In the genomic region with DNA sequence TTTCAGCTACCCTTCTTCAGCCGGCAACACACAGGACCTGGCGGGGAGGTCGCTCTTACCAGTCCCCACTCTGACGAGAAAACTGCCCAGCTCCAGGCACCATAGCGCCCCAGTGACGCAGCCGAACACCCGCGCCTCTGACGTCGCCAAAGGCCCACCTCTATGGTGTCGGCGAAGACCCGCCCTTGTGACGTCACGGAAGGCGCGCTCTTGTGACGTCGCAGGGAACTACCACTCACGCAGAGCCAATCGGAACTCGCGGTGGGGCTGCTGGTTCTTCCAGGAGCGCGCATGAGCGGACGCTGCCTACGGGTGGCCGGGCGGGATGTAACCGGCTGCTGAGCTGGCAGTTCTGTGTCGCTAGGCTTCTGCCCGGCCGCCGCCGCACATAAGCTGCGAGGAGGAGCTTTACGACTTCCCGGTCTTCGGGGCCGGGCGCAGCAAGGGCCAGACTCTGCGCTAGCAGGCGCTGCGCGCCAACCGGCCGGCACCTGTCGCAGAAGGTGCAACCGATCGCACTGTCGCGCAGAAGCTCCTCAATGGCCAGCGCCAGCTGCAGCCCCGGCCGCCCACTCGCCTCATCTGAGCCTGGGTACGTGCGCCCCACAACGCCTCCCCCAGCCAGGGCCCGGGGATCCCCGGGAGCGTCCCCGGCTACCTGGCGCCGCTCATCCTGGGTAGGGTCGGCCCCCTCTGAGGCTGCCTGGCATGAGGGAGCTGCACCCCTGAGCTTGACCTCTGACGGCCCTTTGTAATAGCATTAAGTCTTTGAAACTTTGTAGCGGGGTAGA, we compare ENCODE assay signal across 8 cellular contexts.
DNase-seq lines count a peak whose midpoint lies in the region; TF ChIP-seq lines count a peak whose summit lies in the region.
"Not testable (repeated sequence)": the region's sequence is repeated elsewhere in the genome, so short reads cannot be mapped to it uniquely, and the experiment has no call there.

No MANE protein-coding gene starts in this region.

- H3K36me3 Mint-ChIP-seq in HFFc6 (ENCODE audit: low read depth); activated naive CD4-positive, alpha-beta T cell treated with anti-CD3 and anti-CD28 coated beads, Interleukin-2, amount 10 ng/mL, durations not matched to agents 7 days and 5 days: not testable (repeated sequence)

- peak overlapping the region; percentile 97 for H3K4me3 Mint-ChIP-seq in HFFc6
- H3K4me3 Mint-ChIP-seq in activated naive CD4-positive, alpha-beta T cell treated with anti-CD3 and anti-CD28 coated beads, Interleukin-2, amount 10 ng/mL, durations not matched to agents 7 days and 5 days, result peak overlapping the region; percentile 85

- H3K27me3 ChIP-seq in suprapubic skin, result not testable (repeated sequence)

- H3K36me3 ChIP-seq in suprapubic skin, result not testable (repeated sequence)

- peak overlapping the region; percentile 100 for H3K27ac Mint-ChIP-seq in HFFc6
- peak overlapping the region; percentile 97 for H3K27ac Mint-ChIP-seq in activated naive CD4-positive, alpha-beta T cell treated with anti-CD3 and anti-CD28 coated beads, Interleukin-2, amount 10 ng/mL, durations not matched to agents 7 days and 5 days

- H3K4me3 ChIP-seq in suprapubic skin, result peak overlapping the region; percentile 76

- not testable (repeated sequence) for H3K4me1 ChIP-seq in suprapubic skin

- not testable (repeated sequence) for H3K27me3 Mint-ChIP-seq in HFFc6 (ENCODE audit: insufficient read depth); activated naive CD4-positive, alpha-beta T cell treated with anti-CD3 and anti-CD28 coated beads, Interleukin-2, amount 10 ng/mL, durations not matched to agents 7 days and 5 days

- H3K27ac ChIP-seq in suprapubic skin, result peak overlapping the region; percentile 88

- H3K9me3 ChIP-seq in suprapubic skin, result not testable (repeated sequence)

- in situ Hi-C loops in SK-MEL-5 (cut with HindIII; ENCODE audit: low pct_unique_long_range_greater_than_20kb, low sequenced_read_pairs), result not testable (repeated sequence)

- DNase-seq in GM04503 (ENCODE audit: low read depth) (peak; percentile 90), HFFc6 (peak; percentile 99), NAMALWA (ENCODE audit: low spot score) (peak; percentile 99), SK-MEL-5 (ENCODE audit: low read depth, low spot score) (peak; percentile 98), globus pallidus (ENCODE audit: low spot score) (peak; percentile 98), nucleus accumbens (lab: John Stamatoyannopoulos, UW) (peak; percentile 91 to 100 (median 98)), suprapubic skin (ENCODE audit: low spot score in 2 of 2) (peak; percentile 100)
- DNase-seq in activated naive CD4-positive, alpha-beta T cell treated with anti-CD3 and anti-CD28 coated beads, Interleukin-2, amount 10 ng/mL, durations not matched to agents 7 days and 5 days, result peak; percentile 100

- 0% methylated on average over 14 of the region's 70 CpGs for WGBS in suprapubic skin

- CTCF ChIA-PET in activated naive CD4-positive, alpha-beta T cell treated with anti-CD3 and anti-CD28 coated beads, Interleukin-2, amount 10 ng/mL, durations not matched to agents 7 days and 5 days (lab: Charles Lee), result not testable (repeated sequence)

- not testable (repeated sequence) for H3K9me3 Mint-ChIP-seq in HFFc6; activated naive CD4-positive, alpha-beta T cell treated with anti-CD3 and anti-CD28 coated beads, Interleukin-2, amount 10 ng/mL, durations not matched to agents 7 days and 5 days

- TF ChIP-seq EP300 in suprapubic skin (IDR thresholded peaks at IDR 0.05), result not testable (repeated sequence)

- not testable (repeated sequence) for TF ChIP-seq CTCF in HFFc6 (IDR thresholded peaks at IDR 0.05); suprapubic skin (IDR thresholded peaks at IDR 0.05)

- not testable (repeated sequence) for H3K4me1 Mint-ChIP-seq in HFFc6 (ENCODE audit: low read depth); activated naive CD4-positive, alpha-beta T cell treated with anti-CD3 and anti-CD28 coated beads, Interleukin-2, amount 10 ng/mL, durations not matched to agents 7 days and 5 days

- peak; percentile 75 to 97 for TF ChIP-seq POLR2A in suprapubic skin (IDR thresholded peaks at IDR 0.05)

Comparison
In these comparisons a context has a peak if more than half of its experiments do, and no peak if none do; other contexts are left out.
1. Peak in every context shown above with its lines: DNase-seq, H3K4me3 ChIP-seq and H3K27ac ChIP-seq.